In the genomic region with DNA sequence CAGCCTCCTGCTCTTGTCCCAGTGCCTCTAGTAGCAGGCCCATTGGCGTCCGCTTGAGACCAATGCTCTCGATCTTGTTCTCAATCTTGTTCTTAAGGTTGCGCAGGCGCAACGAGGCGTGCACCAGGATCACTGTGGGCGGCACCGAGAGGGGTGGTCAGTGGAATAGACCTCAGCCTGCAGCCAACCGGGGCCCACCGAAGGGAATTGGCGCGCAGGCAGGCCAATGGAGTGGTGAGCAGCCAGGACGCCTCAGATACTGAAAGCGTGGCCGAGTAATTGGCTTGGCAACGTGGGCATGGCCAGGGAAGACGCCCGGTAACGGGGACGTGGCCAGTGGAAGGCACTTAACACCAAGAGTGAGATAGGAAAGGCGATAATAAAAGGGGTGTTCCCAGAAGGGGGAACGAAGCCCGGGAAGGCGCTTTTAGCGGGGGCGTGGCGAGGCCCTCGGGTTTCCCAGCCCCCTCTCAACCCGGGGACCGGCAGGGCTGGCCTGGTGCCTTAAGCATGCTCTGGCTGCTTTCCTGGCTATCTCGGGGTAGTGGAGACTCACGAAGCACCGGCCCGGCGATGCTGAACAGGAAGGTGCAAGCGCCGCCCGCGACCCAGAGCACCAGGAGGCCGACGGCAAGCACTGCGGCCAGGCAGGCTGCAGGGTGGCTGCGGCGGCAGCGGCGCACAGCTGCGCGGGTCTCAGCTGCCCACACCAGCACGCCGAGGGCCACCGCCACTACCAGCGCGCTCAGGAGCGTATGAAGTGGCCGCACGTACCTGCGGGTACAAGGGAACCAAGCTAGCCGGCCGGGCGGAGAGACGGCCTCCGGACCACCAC, we compare ENCODE assay signal across 8 cellular contexts. TPM values are rescaled to one million over a fixed set of nuclear protein-coding genes. Genes with fewer than 3 reads are reported as not detected.
DNase-seq lines count a peak whose midpoint lies in the region; ATAC-seq and TF ChIP-seq lines count a peak whose summit lies in the region.

No MANE protein-coding gene starts in this region.

- H3K36me3 ChIP-seq in rectal smooth muscle tissue (ENCODE audit: control insufficient read depth, insufficient read depth, low read length): peaks cover 3% of the 10 kb centered on the region

- H3K4me3 ChIP-seq in astrocyte of the cerebellum (ENCODE audit: low read depth, low read length) (peak overlapping the region; percentile 72), rectal smooth muscle tissue (ENCODE audit: low read length) (peak overlapping the region; percentile 79)

- no peak for TF ChIP-seq CTCF in astrocyte of the cerebellum (IDR thresholded peaks at IDR 0.05; ENCODE audit: low read depth, low read length, missing control alignments)

- peak; percentile 71 for DNase-seq in EH (ENCODE audit: low read depth)
- DNase-seq in astrocyte of the cerebellum (ENCODE audit: low read depth): peak; percentile 33
- DNase-seq in hippocampal formation (lab: John Stamatoyannopoulos, UW): peak; percentile 23 to 41
- DNase-seq in activated naive CD4-positive, alpha-beta T cell treated with anti-CD3 and anti-CD28 coated beads, Interleukin-2, amount 50 U/mL, for 72 hours (ENCODE audit: low spot score in 2 of 2): no peak
- no peak for DNase-seq in SIG-M5 (lab: John Stamatoyannopoulos, UW)

- TF ChIP-seq POLR2A in GM18505 (IDR thresholded peaks at IDR 0.05; ENCODE audit: borderline replicate concordance, extremely low read depth, insufficient read depth, insufficient read length): no peak

- H3K27ac Mint-ChIP-seq in activated naive CD4-positive, alpha-beta T cell treated with anti-CD3 and anti-CD28 coated beads, Interleukin-2, amount 50 U/mL, for 72 hours: peak overlapping the region in 1 of 2 donors; percentile 75

- peaks cover 2% of the 10 kb centered on the region for H3K4me1 ChIP-seq in rectal smooth muscle tissue (ENCODE audit: control insufficient read depth, insufficient read depth, low read length)

- ATAC-seq in HG03460 (IDR thresholded peaks at IDR 0.05; ENCODE audit: unreplicated experiment) (no peak), GM18505 (IDR thresholded peaks at IDR 0.05; ENCODE audit: unreplicated experiment) (no peak)
- ATAC-seq in activated naive CD4-positive, alpha-beta T cell treated with anti-CD3 and anti-CD28 coated beads, Interleukin-2, amount 50 U/mL, for 72 hours: no peak

- H3K36me3 Mint-ChIP-seq in activated naive CD4-positive, alpha-beta T cell treated with anti-CD3 and anti-CD28 coated beads, Interleukin-2, amount 50 U/mL, for 72 hours: peaks cover 0 to 11% of the 10 kb centered on the region in 2 donors

- H3K27me3 ChIP-seq in rectal smooth muscle tissue (ENCODE audit: control insufficient read depth, insufficient read depth, low read length): peaks cover 2% of the 10 kb centered on the region

- no peaks in the 10 kb centered on the region for H3K9me3 Mint-ChIP-seq in activated naive CD4-positive, alpha-beta T cell treated with anti-CD3 and anti-CD28 coated beads, Interleukin-2, amount 50 U/mL, for 72 hours

- H3K9ac ChIP-seq in rectal smooth muscle tissue (ENCODE audit: low read length): no peak overlapping the region

- in situ Hi-C loops in astrocyte of the cerebellum (cut with HindIII; ENCODE audit: low sequenced_read_pairs): no loop called here

- H3K27ac ChIP-seq in rectal smooth muscle tissue (ENCODE audit: low read depth, low read length): peak overlapping the region; percentile 59

RNA-seq across cellular contexts. Expression of gene PRAF2, which starts 1.7 kb away (rescaled TPM):
- 10 to 100 TPM; 10.9 to 40.9 TPM for total RNA-seq in activated naive CD4-positive, alpha-beta T cell treated with anti-CD3 and anti-CD28 coated beads, Interleukin-2, amount 50 U/mL, for 72 hours

RNA-seq across cellular contexts. Expression of gene WDR45, which starts 7.6 kb away (rescaled TPM):
- 10 to 100 TPM; 24.6 to 57.5 TPM for total RNA-seq in activated naive CD4-positive, alpha-beta T cell treated with anti-CD3 and anti-CD28 coated beads, Interleukin-2, amount 50 U/mL, for 72 hours

RNA-seq across cellular contexts. Expression of gene CCDC120, which starts 13.3 kb away (rescaled TPM):
- total RNA-seq in activated naive CD4-positive, alpha-beta T cell treated with anti-CD3 and anti-CD28 coated beads, Interleukin-2, amount 50 U/mL, for 72 hours: 1 to 10 TPM; 4.5 to 5.7 TPM

RNA-seq across cellular contexts. Expression of gene TFE3, which starts 28.9 kb away (rescaled TPM):
- total RNA-seq in activated naive CD4-positive, alpha-beta T cell treated with anti-CD3 and anti-CD28 coated beads, Interleukin-2, amount 50 U/mL, for 72 hours: 10 to 100 TPM; 34.8 to 41.8 TPM

RNA-seq across cellular contexts. Expression of gene GPKOW, which starts 51.4 kb away (rescaled TPM):
- 10 to 100 TPM; 15.6 to 24.5 TPM for total RNA-seq in activated naive CD4-positive, alpha-beta T cell treated with anti-CD3 and anti-CD28 coated beads, Interleukin-2, amount 50 U/mL, for 72 hours

Comparison
In these comparisons a context has a peak if more than half of its experiments do, and no peak if none do; other contexts are left out.
1. DNase-seq: peak in EH (single experiment), astrocyte of the cerebellum (single experiment) and hippocampal formation (2 of 2); none in activated naive CD4-positive, alpha-beta T cell treated with anti-CD3 and anti-CD28 coated beads, Interleukin-2, amount 50 U/mL, for 72 hours (0 of 2) and SIG-M5 (single experiment).